20 cellular contexts compared by ENCODE assay signal in genomic region chr21:45257673-45258341, GRCh38. TPM values are rescaled to one million over a fixed set of nuclear protein-coding genes. Genes with fewer than 3 reads are reported as not detected.
A peak's percentile ranks its signal among the peaks of the same experiment; 100 is the strongest.
DNase-seq lines count a peak whose midpoint lies in the region; ATAC-seq, FAIRE-seq and TF ChIP-seq lines count a peak whose summit lies in the region.
"Had no signal": no experiment of that assay in that cellular context is flagged by ENCODE, and none has a peak within 500 bp of the region (broad histone marks: within the 10 kb centered on the region; RNA-seq: fewer than 3 reads in every experiment).

No MANE protein-coding gene starts in this region.

- peaks cover 18% of the 10 kb centered on the region for H3K27me3 Mint-ChIP-seq in activated T-cell treated with anti-CD3 and anti-CD28 coated beads, Interleukin-2, amount 50 U/mL, for 24 hours
- peaks cover 10% of the 10 kb centered on the region for H3K27me3 Mint-ChIP-seq in activated T-cell treated with anti-CD3 and anti-CD28 coated beads, Interleukin-2, amount 50 U/mL, for 72 hours (ENCODE audit: low read depth)
- no peaks in the 10 kb centered on the region for H3K27me3 Mint-ChIP-seq in WTC11 (ENCODE audit: low read depth)

- H3K79me2 ChIP-seq in HepG2 (ENCODE audit: insufficient read depth, low read length) = no peaks in the 10 kb centered on the region
- H3K79me2 ChIP-seq: hepatocyte had no signal

- CTCF ChIA-PET in WTC11 (lab: Charles Lee) (interaction anchor here (0.7 to 2.9 kb wide), 7 partner anchors 9 to 563 kb away, joined by 3 to 12 read pairs (median 6); no protein-coding TSS in a partner anchor), HepG2 (lab: Yijun Ruan, JAX; ENCODE audit: low intra/inter-chr PET ratio, low total read pairs) (no interaction called here)

- peaks cover 3% of the 10 kb centered on the region for H3K36me3 Mint-ChIP-seq in activated T-cell treated with anti-CD3 and anti-CD28 coated beads, Interleukin-2, amount 50 U/mL, for 24 hours (ENCODE audit: low read depth)
- no peaks in the 10 kb centered on the region for H3K36me3 Mint-ChIP-seq in activated T-cell treated with anti-CD3 and anti-CD28 coated beads, Interleukin-2, amount 50 U/mL, for 72 hours (ENCODE audit: insufficient read depth in 2 of 2)
- no peaks in the 10 kb centered on the region for H3K36me3 Mint-ChIP-seq in WTC11

- 0 out of 2 replicates have a peak, but pooled peaks cover 3% of the 10 kb centered on the region for H4K20me1 ChIP-seq in HepG2 (ENCODE audit: insufficient read depth, low read length)

- H3K9ac ChIP-seq in HepG2 (ENCODE audit: insufficient read depth, low read depth, low read length) = no peak overlapping the region

- DNase-seq in activated T-cell treated with anti-CD3 and anti-CD28 coated beads, Interleukin-2, amount 50 U/mL, for 24 hours = peak; percentile 25
- DNase-seq in activated T-cell treated with anti-CD3 and anti-CD28 coated beads, Interleukin-2, amount 50 U/mL, for 72 hours = no peak
- DNase-seq in WTC11 (ENCODE audit: low spot score) (no peak), HepG2 (ENCODE audit: low spot score) (no peak), suprapubic skin (ENCODE audit: low spot score in 2 of 2) (peak; percentile 58 to 61), SHP77 treated with DMSO at 0.1 percent for 48 hours (lab: John Stamatoyannopoulos, UW) (no peak), NCI-H1436 treated with DMSO at 0.1 percent for 48 hours (lab: John Stamatoyannopoulos, UW) (no peak)
- DNase-seq: activated CD4-positive, alpha-beta T cell treated with anti-CD3 and anti-CD28 coated beads for 48 hours; activated naive CD4-positive, alpha-beta T cell treated with anti-CD3 and anti-CD28 coated beads, Interleukin-2, amount 50 U/mL, for 16 hours; CD4-positive, alpha-beta T cell; HCEC 1CT; KBM-7; NCI-H2029 treated with DMSO at 0.1 percent for 48 hours; NCI-H510A treated with DMSO at 0.1 percent for 48 hours had no signal

- H3K9me3 Mint-ChIP-seq in activated T-cell treated with anti-CD3 and anti-CD28 coated beads, Interleukin-2, amount 50 U/mL, for 24 hours = no peaks in the 10 kb centered on the region
- no peaks in the 10 kb centered on the region for H3K9me3 Mint-ChIP-seq in activated T-cell treated with anti-CD3 and anti-CD28 coated beads, Interleukin-2, amount 50 U/mL, for 72 hours
- no peaks in the 10 kb centered on the region for H3K9me3 Mint-ChIP-seq in WTC11
- H3K9me3 Mint-ChIP-seq: CD4-positive, alpha-beta T cell; stimulated activated naive CD8-positive, alpha-beta T cell treated with anti-CD3 and anti-CD28 coated beads, Interleukin-15, Interleukin-2, amounts not matched to agents 100 ng/mL and 50 ng/mL, for 24 hours had no signal

- TF ChIP-seq CTCF in WTC11 (IDR thresholded peaks at IDR 0.05) (no peak), HepG2 (CRISPR knock-in tag; IDR thresholded peaks at IDR 0.05) (no peak), suprapubic skin (IDR thresholded peaks at IDR 0.05) (no peak)

- TF ChIP-seq POLR2A in HepG2 (IDR thresholded peaks at IDR 0.05; ENCODE audit: insufficient read depth in 1 of 2, low read depth in 2 of 2, low read length in 2 of 2) (no peak), suprapubic skin (IDR thresholded peaks at IDR 0.05) (no peak)

- H3K27ac ChIP-seq in HepG2 (ENCODE audit: extremely low read length, insufficient read depth, low read length) = no peak overlapping the region
- H3K27ac ChIP-seq in suprapubic skin = no peak overlapping the region
- H3K27ac ChIP-seq: hepatocyte, neutrophil, right atrium auricular region had no signal

- TF ChIP-seq EP300 in HepG2 (IDR thresholded peaks at IDR 0.05; ENCODE audit: low read depth in 2 of 2, low read length in 2 of 2) (no peak), HepG2 (CRISPR knock-in tag; IDR thresholded peaks at IDR 0.05; ENCODE audit: borderline replicate concordance) (no peak), suprapubic skin (IDR thresholded peaks at IDR 0.05) (no peak)

- TF ChIP-seq RAD21 in HepG2 (CRISPR knock-in tag; IDR thresholded peaks at IDR 0.05) = no peak

- H3K4me3 ChIP-seq in HepG2 (replicated peaks in 1 of 3; ENCODE audit: insufficient read depth in 1 of 3, low read depth in 2 of 3, low read length in 3 of 3) = no peak overlapping the region
- H3K4me3 ChIP-seq in suprapubic skin = no peak overlapping the region
- H3K4me3 ChIP-seq: hepatocyte, right atrium auricular region had no signal

- H3K27me3 ChIP-seq in HepG2 (ENCODE audit: control insufficient read depth in 1 of 2, insufficient read depth in 2 of 2, low read length in 2 of 2) (peaks cover 19 to 65% of the 10 kb centered on the region in 2 experiments), suprapubic skin (peaks cover 60% of the 10 kb centered on the region)
- H3K27me3 ChIP-seq: hepatocyte, right atrium auricular region had no signal

- WGBS in HepG2 (ENCODE audit: low lambda C conversion rate) = 29% methylated on average over 8 of the region's 40 CpGs
- WGBS in suprapubic skin = 69% methylated on average over 11 of the region's 40 CpGs

- no TSS peak for BruUV-seq in HepG2 (replicated peaks; lab: Mats Ljungman, UMichigan)

- no peak for ATAC-seq in activated T-cell treated with anti-CD3 and anti-CD28 coated beads, Interleukin-2, amount 50 U/mL, for 72 hours (replicated peaks in 1 of 2)
- ATAC-seq in WTC11 (peak; percentile 11), HepG2 (peak; percentile 10), HG03457 (IDR thresholded peaks at IDR 0.05; ENCODE audit: unreplicated experiment) (no peak)

- peaks cover 11% of the 10 kb centered on the region for H3K4me1 Mint-ChIP-seq in activated T-cell treated with anti-CD3 and anti-CD28 coated beads, Interleukin-2, amount 50 U/mL, for 24 hours (ENCODE audit: low read depth)
- peaks cover 20% of the 10 kb centered on the region for H3K4me1 Mint-ChIP-seq in activated T-cell treated with anti-CD3 and anti-CD28 coated beads, Interleukin-2, amount 50 U/mL, for 72 hours (ENCODE audit: low read depth)
- H3K4me1 Mint-ChIP-seq in WTC11 = no peaks in the 10 kb centered on the region

- POLR2A ChIA-PET in WTC11 (lab: Charles Lee) = interaction anchor here (0.6 kb wide), 1 partner anchor 1351 kb away, joined by 3 read pairs; no protein-coding TSS in a partner anchor
- POLR2A ChIA-PET in HepG2 (lab: Yijun Ruan, JAX) = no interaction called here

- no peak for FAIRE-seq in HepG2 (lab: Jason Lieb, UNC)
- FAIRE-seq: astrocyte had no signal

- H3K4me2 ChIP-seq in HepG2 (ENCODE audit: low read depth, low read length) = peak overlapping the region; percentile 41; the same call in 1 of the 2 replicates

- no peak overlapping the region for H2AFZ ChIP-seq in HepG2 (ENCODE audit: low read length)
- H2AFZ ChIP-seq: hepatocyte had no signal

- intact Hi-C loops in HepG2 (cut with micrococcal nuclease; ENCODE audit: unreplicated experiment) = no loop called here

- H3K9me3 ChIP-seq in HepG2 (ENCODE audit: low read length) = no peaks in the 10 kb centered on the region
- no peaks in the 10 kb centered on the region for H3K9me3 ChIP-seq in suprapubic skin
- H3K9me3 ChIP-seq: neutrophil, right atrium auricular region had no signal

- H3K36me3 ChIP-seq in HepG2 (replicated peaks in 1 of 2; ENCODE audit: control insufficient read depth in 1 of 2, insufficient read depth in 2 of 2, low read length in 2 of 2) (no peaks in the 10 kb centered on the region), suprapubic skin (no peaks in the 10 kb centered on the region)
- H3K36me3 ChIP-seq: neutrophil, right atrium auricular region had no signal

- H3K4me1 ChIP-seq in HepG2 (ENCODE audit: insufficient read depth, low read length) = peaks cover 50% of the 10 kb centered on the region
- peaks cover 3% of the 10 kb centered on the region for H3K4me1 ChIP-seq in suprapubic skin

- in situ Hi-C loops in HepG2 (cut with HindIII; ENCODE audit: extremely low pct_ligation_motif_present, low pct_unique_long_range_greater_than_20kb) = no loop called here

- no peak overlapping the region for H3K27ac Mint-ChIP-seq in activated T-cell treated with anti-CD3 and anti-CD28 coated beads, Interleukin-2, amount 50 U/mL, for 24 hours
- H3K27ac Mint-ChIP-seq in activated T-cell treated with anti-CD3 and anti-CD28 coated beads, Interleukin-2, amount 50 U/mL, for 72 hours = no peak overlapping the region
- H3K27ac Mint-ChIP-seq in WTC11 = no peak overlapping the region
- H3K27ac Mint-ChIP-seq: CD4-positive, alpha-beta T cell; stimulated activated naive CD8-positive, alpha-beta T cell treated with anti-CD3 and anti-CD28 coated beads, Interleukin-15, Interleukin-2, amounts not matched to agents 100 ng/mL and 50 ng/mL, for 24 hours had no signal

- no peak overlapping the region for H3K4me3 Mint-ChIP-seq in activated T-cell treated with anti-CD3 and anti-CD28 coated beads, Interleukin-2, amount 50 U/mL, for 24 hours
- H3K4me3 Mint-ChIP-seq in activated T-cell treated with anti-CD3 and anti-CD28 coated beads, Interleukin-2, amount 50 U/mL, for 72 hours = no peak overlapping the region
- no peak overlapping the region for H3K4me3 Mint-ChIP-seq in WTC11
- H3K4me3 Mint-ChIP-seq: CD4-positive, alpha-beta T cell; stimulated activated naive CD8-positive, alpha-beta T cell treated with anti-CD3 and anti-CD28 coated beads, Interleukin-15, Interleukin-2, amounts not matched to agents 100 ng/mL and 50 ng/mL, for 24 hours had no signal

RNA-seq across cellular contexts. Expression of gene POFUT2, which starts 29.9 kb away (rescaled TPM):
- 10 to 100 TPM; 24.5 to 26.6 TPM for total RNA-seq in activated T-cell treated with anti-CD3 and anti-CD28 coated beads, Interleukin-2, amount 50 U/mL, for 72 hours
- total RNA-seq in WTC11 (2021) = 37.1 to 41.4 TPM (median 39.7 TPM) in 3 replicates
- 9.8 and 24.0 TPM in 2 replicates for total RNA-seq in HepG2 (2016; rRNA removed; fragmentation: Illumina TruSeq; extraction: Trizol)
- 2.9 and 4.1 TPM in 2 replicates for total RNA-seq in HepG2 (2016; cell fraction: cytosol; rRNA removed; fragmentation: Illumina TruSeq; extraction: Trizol; ENCODE audit: low read depth)
- total RNA-seq in HepG2 (2016; cell fraction: insoluble cytoplasmic fraction; rRNA removed; fragmentation: Illumina TruSeq; extraction: Trizol) = 8.5 and 20.1 TPM in 2 replicates
- 7.7 and 7.9 TPM in 2 replicates for total RNA-seq in HepG2 (2016; cell fraction: membrane; rRNA removed; fragmentation: Illumina TruSeq; extraction: Trizol)
- total RNA-seq in HepG2 (2016; cell fraction: nucleus; rRNA removed; fragmentation: Illumina TruSeq; extraction: Trizol) = 29.0 and 30.4 TPM in 2 replicates
- polyA plus RNA-seq in HepG2 (2011; rRNA removed) = 21.7 and 22.8 TPM in 2 replicates
- 14.9 and 16.0 TPM in 2 replicates for polyA plus RNA-seq in HepG2 (2011; cell fraction: cytosol; rRNA removed)
- polyA plus RNA-seq in HepG2 (2011; cell fraction: nucleus; rRNA removed) = 67.0 and 84.3 TPM in 2 replicates
- 25.3 and 34.5 TPM in 2 replicates for polyA plus RNA-seq in HepG2 (2012)
- 3.3 and 3.7 TPM in 2 replicates for polyA plus RNA-seq in HepG2 (2016; cell fraction: cytosol; fragmentation: Illumina TruSeq; extraction: Trizol; ENCODE audit: low read depth)
- polyA plus RNA-seq in HepG2 (2016; cell fraction: insoluble cytoplasmic fraction; fragmentation: Illumina TruSeq; extraction: Trizol; ENCODE audit: low read depth) = 7.8 and 10.0 TPM in 2 replicates
- polyA plus RNA-seq in HepG2 (2016; cell fraction: membrane; fragmentation: Illumina TruSeq; extraction: Trizol; ENCODE audit: low read depth) = 6.3 and 6.9 TPM in 2 replicates
- polyA plus RNA-seq in HepG2 (2016; cell fraction: nucleus; fragmentation: Illumina TruSeq; extraction: Trizol; ENCODE audit: insufficient read depth, low read depth) = 66.5 TPM in 2 replicates
- polyA minus RNA-seq in HepG2 (2011; rRNA and poly(A)+ RNA removed; ENCODE audit: low replicate concordance) = 10.4 and 14.1 TPM in 2 replicates
- 8.6 and 9.1 TPM in 2 replicates for polyA minus RNA-seq in HepG2 (2011; cell fraction: cytosol; rRNA and poly(A)+ RNA removed)
- 22.9 and 23.1 TPM in 2 replicates for polyA minus RNA-seq in HepG2 (2011; cell fraction: nucleus; rRNA and poly(A)+ RNA removed)
- total RNA-seq in suprapubic skin = 10 to 100 TPM; 10.7 to 46.9 (median 20.0) TPM

Comparison
In these comparisons a context has a peak if more than half of its experiments do, and no peak if none do; other contexts are left out.
1. DNase-seq: peak in activated T-cell treated with anti-CD3 and anti-CD28 coated beads, Interleukin-2, amount 50 U/mL, for 24 hours (single experiment) and suprapubic skin (2 of 2); none in activated T-cell treated with anti-CD3 and anti-CD28 coated beads, Interleukin-2, amount 50 U/mL, for 72 hours (0 of 2), WTC11 (single experiment), HepG2 (single experiment), SHP77 treated with DMSO at 0.1 percent for 48 hours (single experiment) and NCI-H1436 treated with DMSO at 0.1 percent for 48 hours (single experiment).
2. ATAC-seq: peak in WTC11 (single experiment) and HepG2 (single experiment); none in activated T-cell treated with anti-CD3 and anti-CD28 coated beads, Interleukin-2, amount 50 U/mL, for 72 hours (0 of 2) and HG03457 (single experiment).